ENCODE assay signal across 1 cellular context in the genomic region with DNA sequence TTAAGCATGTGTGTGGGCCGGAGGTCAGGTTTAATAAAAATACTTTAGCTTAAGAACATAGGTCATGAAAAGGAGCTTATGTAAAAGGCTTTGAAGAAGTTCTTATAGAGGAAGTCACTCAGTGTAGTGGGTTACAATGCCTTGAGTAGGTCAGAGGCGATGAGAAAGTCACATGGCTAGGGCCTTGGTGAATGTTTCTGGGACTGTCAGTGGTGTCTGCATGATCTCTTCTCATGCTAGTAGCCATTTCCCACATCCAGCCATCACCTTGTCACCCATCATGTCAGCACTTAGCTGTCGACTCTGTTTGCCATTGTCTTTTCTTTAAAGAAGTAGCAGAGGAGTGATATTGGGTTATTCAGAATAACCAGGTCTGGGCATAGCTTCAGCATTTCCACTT.
TF ChIP-seq lines count a peak whose summit lies in the region.

No MANE protein-coding gene starts in this region.

TF ChIP-seq in SK-N-SH, 30 proteins besides CTCF, POLR2A, EP300 and RAD21 (continued from another document):
- TF ChIP-seq, protein P1, sequence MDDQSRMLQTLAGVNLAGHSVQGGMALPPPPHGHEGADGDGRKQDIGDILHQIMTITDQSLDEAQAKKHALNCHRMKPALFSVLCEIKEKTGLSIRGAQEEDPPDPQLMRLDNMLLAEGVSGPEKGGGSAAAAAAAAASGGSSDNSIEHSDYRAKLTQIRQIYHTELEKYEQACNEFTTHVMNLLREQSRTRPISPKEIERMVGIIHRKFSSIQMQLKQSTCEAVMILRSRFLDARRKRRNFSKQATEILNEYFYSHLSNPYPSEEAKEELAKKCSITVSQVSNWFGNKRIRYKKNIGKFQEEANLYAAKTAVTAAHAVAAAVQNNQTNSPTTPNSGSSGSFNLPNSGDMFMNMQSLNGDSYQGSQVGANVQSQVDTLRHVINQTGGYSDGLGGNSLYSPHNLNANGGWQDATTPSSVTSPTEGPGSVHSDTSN (IDR thresholded peaks at IDR 0.05), result no peak
- no peak for TF ChIP-seq TAF1 (IDR thresholded peaks at IDR 0.05; ENCODE audit: borderline replicate concordance, low read depth, low read length)
